ENCODE assay signal across 13 cellular contexts in the genomic region with DNA sequence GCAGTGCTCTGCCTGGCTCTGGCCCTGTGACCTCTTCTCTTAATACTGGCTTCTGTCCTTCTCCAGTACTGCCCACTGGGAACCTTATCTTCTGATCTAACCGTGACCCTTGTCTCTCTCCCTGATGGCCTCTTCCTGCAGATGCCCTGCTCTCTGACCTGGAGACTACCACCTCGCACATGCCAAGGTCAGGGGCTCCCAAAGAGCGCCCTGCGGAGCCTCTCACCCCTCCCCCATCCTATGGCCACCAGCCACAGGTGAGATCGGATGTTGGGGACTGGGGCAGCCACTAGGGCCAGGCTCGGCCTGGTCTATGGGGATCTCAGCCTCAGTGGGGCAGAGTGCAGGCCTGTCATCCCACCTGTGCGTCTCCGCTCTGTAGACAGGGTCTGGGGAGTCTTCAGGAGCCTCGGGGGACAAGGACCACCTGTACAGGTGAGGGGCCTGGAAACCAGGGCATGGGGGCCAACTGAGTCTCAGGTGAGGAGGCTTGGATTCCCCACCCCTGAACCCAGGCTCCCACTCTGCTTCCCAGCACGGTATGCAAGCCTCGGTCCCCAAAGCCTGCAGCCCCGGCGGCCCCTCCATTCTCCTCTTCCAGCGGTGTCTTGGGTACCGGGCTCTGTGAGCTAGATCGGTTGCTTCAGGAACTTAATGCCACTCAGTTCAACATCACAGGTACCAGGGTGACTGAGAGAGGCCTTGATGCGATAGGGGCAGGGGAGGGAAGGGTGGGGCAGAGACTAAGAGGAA. TPM values are rescaled to one million over a fixed set of nuclear protein-coding genes. Genes with fewer than 3 reads are reported as not detected.
A peak's percentile ranks its signal among the peaks of the same experiment; 100 is the strongest.
DNase-seq lines count a peak whose midpoint lies in the region; ATAC-seq and TF ChIP-seq lines count a peak whose summit lies in the region.
"Had no signal": no experiment of that assay in that cellular context is flagged by ENCODE, and none has a peak within 500 bp of the region (broad histone marks: within the 10 kb centered on the region; RNA-seq: fewer than 3 reads in every experiment).

No MANE protein-coding gene starts in this region.

- POLR2A ChIA-PET in activated naive CD8-positive, alpha-beta T cell treated with anti-CD3 and anti-CD28 coated beads, Interleukin-2, amount 10 ng/mL, durations not matched to agents 7 days and 5 days (lab: Charles Lee), result interaction anchor here (1.2 kb wide), 1 partner anchor 13 kb away, joined by 11 read pairs; the partner anchor contains the start of gene ARMC5

- TF ChIP-seq POLR2A in tibial nerve (IDR thresholded peaks at IDR 0.05), result no peak

- no peak overlapping the region for H4K91ac ChIP-seq in mesenchymal stem cell (ENCODE audit: low read length)

- H3K4me1 ChIP-seq in adipocyte (ENCODE audit: control insufficient read depth, insufficient read depth, low read length) (peaks cover 27% of the 10 kb centered on the region), mesenchymal stem cell (ENCODE audit: control insufficient read depth, insufficient read depth, low read depth, low read length) (peaks cover 28% of the 10 kb centered on the region), tibial nerve (peaks cover 0 to 52% (median 12%) of the 10 kb centered on the region in 4 donors)

- H3K4me3 Mint-ChIP-seq in activated naive CD8-positive, alpha-beta T cell treated with anti-CD3 and anti-CD28 coated beads, Interleukin-2, amount 10 ng/mL, durations not matched to agents 7 days and 5 days, result peak overlapping the region; percentile 77
- no peak overlapping the region for H3K4me3 Mint-ChIP-seq in activated naive CD8-positive, alpha-beta T cell treated with anti-CD3 and anti-CD28 coated beads for 36 hours

- no peak overlapping the region for H3K9ac ChIP-seq in adipocyte (ENCODE audit: low read length)
- H3K9ac ChIP-seq in mesenchymal stem cell (ENCODE audit: low read length), result peak overlapping the region; percentile 19

- H3K18ac ChIP-seq in mesenchymal stem cell (ENCODE audit: low read depth in 1 of 2, low read length in 2 of 2), result no peak overlapping the region

- H3K36me3 ChIP-seq in adipocyte (ENCODE audit: control insufficient read depth, insufficient read depth, low read length, severe bottlenecking), result peaks cover 21% of the 10 kb centered on the region
- H3K36me3 ChIP-seq in mesenchymal stem cell (ENCODE audit: control insufficient read depth in 1 of 2, insufficient read depth in 2 of 2, low read depth in 1 of 2, low read length in 2 of 2), result peaks cover 43 to 51% of the 10 kb centered on the region in 2 experiments
- H3K36me3 ChIP-seq in tibial nerve, result peaks cover 0 to 53% (median 4%) of the 10 kb centered on the region in 3 donors

- H3K14ac ChIP-seq in mesenchymal stem cell (ENCODE audit: low read length in 2 of 2), result no peak overlapping the region

- no peak for TF ChIP-seq EP300 in tibial nerve (IDR thresholded peaks at IDR 0.05)

- H3K4ac ChIP-seq in mesenchymal stem cell (ENCODE audit: low read depth in 1 of 2, low read length in 2 of 2), result no peak overlapping the region

- no peak overlapping the region for H2AK5ac ChIP-seq in mesenchymal stem cell (ENCODE audit: low read length, severe bottlenecking)

- TF ChIP-seq CTCF in tibial nerve (IDR thresholded peaks at IDR 0.05), result no peak

- no peak overlapping the region for H2BK120ac ChIP-seq in mesenchymal stem cell (ENCODE audit: low read depth, low read length)

- H4K8ac ChIP-seq in mesenchymal stem cell (ENCODE audit: low read length), result no peak overlapping the region

- no peak for ATAC-seq in activated naive CD8-positive, alpha-beta T cell treated with anti-CD3 and anti-CD28 coated beads, Interleukin-2, amount 10 ng/mL, durations not matched to agents 7 days and 5 days (ENCODE audit: low read depth)
- ATAC-seq in GM21529 (IDR thresholded peaks at IDR 0.05; ENCODE audit: unreplicated experiment), result no peak

- no peaks in the 10 kb centered on the region for H3K9me3 Mint-ChIP-seq in activated naive CD8-positive, alpha-beta T cell treated with anti-CD3 and anti-CD28 coated beads, Interleukin-2, amount 10 ng/mL, durations not matched to agents 7 days and 5 days
- H3K9me3 Mint-ChIP-seq in activated naive CD8-positive, alpha-beta T cell treated with anti-CD3 and anti-CD28 coated beads for 36 hours, result no peaks in the 10 kb centered on the region

- H2AFZ ChIP-seq in mesenchymal stem cell (ENCODE audit: low read depth, low read length), result no peak overlapping the region

- H3K4me2 ChIP-seq in mesenchymal stem cell (ENCODE audit: low read length, poor library complexity, severe bottlenecking), result no peak overlapping the region

- peaks cover 10% of the 10 kb centered on the region for H3K4me1 Mint-ChIP-seq in activated naive CD8-positive, alpha-beta T cell treated with anti-CD3 and anti-CD28 coated beads, Interleukin-2, amount 10 ng/mL, durations not matched to agents 7 days and 5 days
- peaks cover 18% of the 10 kb centered on the region for H3K4me1 Mint-ChIP-seq in activated naive CD8-positive, alpha-beta T cell treated with anti-CD3 and anti-CD28 coated beads for 36 hours

- no peak overlapping the region for H2BK5ac ChIP-seq in mesenchymal stem cell (ENCODE audit: low read depth, low read length, poor library complexity, severe bottlenecking)

- WGBS in mesenchymal stem cell, result 92% methylated on average over 17 of the region's 17 CpGs
- WGBS in tibial nerve, 2 donors, result 87 to 88% methylated on average over 16 to 17 of the region's 17 CpGs

- H2BK15ac ChIP-seq in mesenchymal stem cell (ENCODE audit: low read depth, poor library complexity, severe bottlenecking), result no peak overlapping the region

- H3K27ac ChIP-seq in mesenchymal stem cell (ENCODE audit: low read length, poor library complexity, severe bottlenecking) (no peak overlapping the region), tibial nerve (peak overlapping the region; percentile 88 to 98 (median 96))

- peaks cover 40% of the 10 kb centered on the region for H3K27me3 Mint-ChIP-seq in activated naive CD8-positive, alpha-beta T cell treated with anti-CD3 and anti-CD28 coated beads, Interleukin-2, amount 10 ng/mL, durations not matched to agents 7 days and 5 days
- peaks cover 28% of the 10 kb centered on the region for H3K27me3 Mint-ChIP-seq in activated naive CD8-positive, alpha-beta T cell treated with anti-CD3 and anti-CD28 coated beads for 36 hours

- H2BK12ac ChIP-seq in mesenchymal stem cell (ENCODE audit: low read length in 2 of 2), result no peak overlapping the region

- H3K9me3 ChIP-seq in adipocyte (ENCODE audit: control insufficient read depth, low read length), result no peaks in the 10 kb centered on the region
- H3K9me3 ChIP-seq in mesenchymal stem cell (ENCODE audit: control insufficient read depth, low read length), result no peaks in the 10 kb centered on the region
- H3K9me3 ChIP-seq in tibial nerve, result no peaks in the 10 kb centered on the region
- H3K9me3 ChIP-seq: thyroid gland had no signal

- no peak overlapping the region for H3K23ac ChIP-seq in mesenchymal stem cell (ENCODE audit: low read length in 2 of 2)

- H3K4me3 ChIP-seq in adipocyte (ENCODE audit: low read length) (peak overlapping the region; percentile 87), mesenchymal stem cell (ENCODE audit: insufficient read depth in 1 of 2, low read depth in 1 of 2, low read length in 2 of 2) (peak overlapping the region in 1 of 2 experiments; percentile 85), tibial nerve (peak overlapping the region in 1 of 4 donors; percentile 83)

- peaks cover 19% of the 10 kb centered on the region for H3K79me1 ChIP-seq in mesenchymal stem cell (replicated peaks; ENCODE audit: low read length, poor library complexity, severe bottlenecking)

- H3K27ac Mint-ChIP-seq in activated naive CD8-positive, alpha-beta T cell treated with anti-CD3 and anti-CD28 coated beads, Interleukin-2, amount 10 ng/mL, durations not matched to agents 7 days and 5 days, result no peak overlapping the region
- H3K27ac Mint-ChIP-seq in activated naive CD8-positive, alpha-beta T cell treated with anti-CD3 and anti-CD28 coated beads for 36 hours, result no peak overlapping the region

- H3K36me3 Mint-ChIP-seq in activated naive CD8-positive, alpha-beta T cell treated with anti-CD3 and anti-CD28 coated beads, Interleukin-2, amount 10 ng/mL, durations not matched to agents 7 days and 5 days, result no peaks in the 10 kb centered on the region
- H3K36me3 Mint-ChIP-seq in activated naive CD8-positive, alpha-beta T cell treated with anti-CD3 and anti-CD28 coated beads for 36 hours, result no peaks in the 10 kb centered on the region

- no peak for DNase-seq in activated naive CD8-positive, alpha-beta T cell treated with anti-CD3 and anti-CD28 coated beads, Interleukin-2, amount 10 ng/mL, durations not matched to agents 7 days and 5 days
- DNase-seq in activated naive CD8-positive, alpha-beta T cell treated with anti-CD3 and anti-CD28 coated beads for 36 hours, result no peak
- DNase-seq in adipocyte (ENCODE audit: low read depth) (no peak), mesenchymal stem cell (no peak), tibial nerve (ENCODE audit: low spot score in 2 of 2) (no peak), glomerular visceral epithelial cell (ENCODE audit: extremely low spot score) (no peak)
- DNase-seq in activated CD8-positive, alpha-beta memory T cell treated with anti-CD3 and anti-CD28 coated beads, Interleukin-2, amount 50 U/mL, for 48 hours, result no peak

- H3K27me3 ChIP-seq in adipocyte (replicated peaks; ENCODE audit: control insufficient read depth, insufficient read depth, low read length), result no peaks in the 10 kb centered on the region
- no peaks in the 10 kb centered on the region for H3K27me3 ChIP-seq in mesenchymal stem cell (ENCODE audit: control insufficient read depth in 1 of 2, insufficient read depth in 1 of 2, low read length in 2 of 2)
- no peaks in the 10 kb centered on the region for H3K27me3 ChIP-seq in tibial nerve
- H3K27me3 ChIP-seq: thyroid gland had no signal

RNA-seq across cellular contexts. Expression of gene TGFB1I1, which starts 1.5 kb away (rescaled TPM):
- 1 to 10 TPM; 1.4 to 1.5 TPM for total RNA-seq in activated naive CD8-positive, alpha-beta T cell treated with anti-CD3 and anti-CD28 coated beads, Interleukin-2, amount 10 ng/mL, durations not matched to agents 7 days and 5 days
- total RNA-seq in activated naive CD8-positive, alpha-beta T cell treated with anti-CD3 and anti-CD28 coated beads for 36 hours, result under 1 TPM; 0.32 to 0.49 TPM
- 125 TPM for polyA plus RNA-seq in mesenchymal stem cell (2013, experiment 1 of 2)
- 118 TPM for polyA plus RNA-seq in mesenchymal stem cell (2013, experiment 2 of 2)
- total RNA-seq in tibial nerve, result 10 to 100 TPM; 29.3 to 68.7 (median 53.5) TPM

RNA-seq across cellular contexts. Expression of gene SLC5A2, which starts 9.4 kb away (rescaled TPM):
- 1 to 10 TPM in 1 of 2 experiments, under 1 TPM in 1; 0.53 to 1.0 TPM for total RNA-seq in activated naive CD8-positive, alpha-beta T cell treated with anti-CD3 and anti-CD28 coated beads, Interleukin-2, amount 10 ng/mL, durations not matched to agents 7 days and 5 days
- under 1 TPM in 1 of 2 experiments, not detected in 1; 0.08 TPM for total RNA-seq in activated naive CD8-positive, alpha-beta T cell treated with anti-CD3 and anti-CD28 coated beads for 36 hours
- not detected for polyA plus RNA-seq in mesenchymal stem cell (2013, experiment 1 of 2)
- not detected for polyA plus RNA-seq in mesenchymal stem cell (2013, experiment 2 of 2)
- not detected for total RNA-seq in tibial nerve
- total RNA-seq: H4, HT1080, RPMI7951, skeletal muscle tissue had no signal

RNA-seq across cellular contexts. Expression of gene ARMC5, which starts 14.2 kb away (rescaled TPM):
- total RNA-seq in activated naive CD8-positive, alpha-beta T cell treated with anti-CD3 and anti-CD28 coated beads, Interleukin-2, amount 10 ng/mL, durations not matched to agents 7 days and 5 days, result 10 to 100 TPM; 12.9 to 13.6 TPM
- 10 to 100 TPM; 13.7 to 14.3 TPM for total RNA-seq in activated naive CD8-positive, alpha-beta T cell treated with anti-CD3 and anti-CD28 coated beads for 36 hours
- 5.3 TPM for polyA plus RNA-seq in mesenchymal stem cell (2013, experiment 1 of 2)
- polyA plus RNA-seq in mesenchymal stem cell (2013, experiment 2 of 2), result 5.0 TPM
- total RNA-seq in tibial nerve, result 10 to 100 TPM in 1 of 4 donors, 1 to 10 TPM in 3; 6.6 to 11.6 (median 9.1) TPM

RNA-seq across cellular contexts. Expression of gene ZNF843, which starts 30.9 kb away (rescaled TPM):
- under 1 TPM; 0.20 to 0.30 TPM for total RNA-seq in activated naive CD8-positive, alpha-beta T cell treated with anti-CD3 and anti-CD28 coated beads, Interleukin-2, amount 10 ng/mL, durations not matched to agents 7 days and 5 days
- under 1 TPM in 1 of 2 experiments, not detected in 1; 0.12 TPM for total RNA-seq in activated naive CD8-positive, alpha-beta T cell treated with anti-CD3 and anti-CD28 coated beads for 36 hours
- polyA plus RNA-seq in mesenchymal stem cell (2013, experiment 1 of 2), result 0.36 TPM
- 0.34 TPM for polyA plus RNA-seq in mesenchymal stem cell (2013, experiment 2 of 2)
- 1 to 10 TPM; 1.5 to 2.5 (median 2.1) TPM for total RNA-seq in tibial nerve
- total RNA-seq: HT1080, RPMI7951 had no signal

RNA-seq across cellular contexts. Expression of gene RUSF1, which starts 34.7 kb away (rescaled TPM):
- total RNA-seq in activated naive CD8-positive, alpha-beta T cell treated with anti-CD3 and anti-CD28 coated beads, Interleukin-2, amount 10 ng/mL, durations not matched to agents 7 days and 5 days, result 10 to 100 TPM; 53.9 to 60.2 TPM
- 10 to 100 TPM; 36.6 to 37.4 TPM for total RNA-seq in activated naive CD8-positive, alpha-beta T cell treated with anti-CD3 and anti-CD28 coated beads for 36 hours
- polyA plus RNA-seq in mesenchymal stem cell (2013, experiment 1 of 2), result 41.3 TPM
- polyA plus RNA-seq in mesenchymal stem cell (2013, experiment 2 of 2), result 40.4 TPM
- total RNA-seq in tibial nerve, result 100 to 1,000 TPM in 2 of 4 donors, 10 to 100 TPM in 2; 71.7 to 118 (median 93.5) TPM

Comparison
In these comparisons a context has a peak if more than half of its experiments do, and no peak if none do; other contexts are left out.
1. RNA of gene TGFB1I1, which starts 1.5 kb away (total RNA-seq): 29.3 to 68.7 TPM in tibial nerve; 1.4 to 1.5 TPM in activated naive CD8-positive, alpha-beta T cell treated with anti-CD3 and anti-CD28 coated beads, Interleukin-2, amount 10 ng/mL, durations not matched to agents 7 days and 5 days and 0.32 to 0.49 TPM in activated naive CD8-positive, alpha-beta T cell treated with anti-CD3 and anti-CD28 coated beads for 36 hours; every median in the first group is over 10 times any median in the second.